In the genomic region with DNA sequence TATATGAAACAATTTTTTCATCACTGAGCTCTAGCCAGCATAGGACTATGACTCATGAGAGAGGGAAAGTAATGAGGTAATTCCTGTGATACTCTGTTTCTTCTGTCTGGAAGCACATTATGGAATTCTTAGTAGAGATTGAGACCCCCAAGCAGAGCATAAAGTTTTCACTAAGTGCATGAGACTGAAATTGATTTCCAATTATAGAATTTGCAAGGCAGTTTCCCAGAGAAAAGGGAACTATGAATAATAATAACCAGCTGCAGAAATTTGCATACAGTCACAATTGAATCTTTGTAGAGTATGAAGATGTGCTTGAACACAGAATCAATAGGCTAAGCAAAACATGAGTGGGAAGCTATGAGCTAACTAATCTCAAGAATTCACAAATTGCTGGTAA, we compare ENCODE assay signal across 27 cellular contexts.
A peak's percentile ranks its signal among the peaks of the same experiment; 100 is the strongest.
DNase-seq lines count a peak whose midpoint lies in the region; TF ChIP-seq lines count a peak whose summit lies in the region.
"Had no signal": no experiment of that assay in that cellular context is flagged by ENCODE, and none has a peak within 500 bp of the region (broad histone marks: within the 10 kb centered on the region; RNA-seq: fewer than 3 reads in every experiment).

No MANE protein-coding gene starts in this region.

- CTCF ChIA-PET in RWPE1 (lab: Yijun Ruan, JAX): no interaction called here

- no peaks in the 10 kb centered on the region for H3K36me3 ChIP-seq in ovary
- H3K36me3 ChIP-seq: BLaER1 treated with 17β-estradiol and CSF1 and Interleukin-3, amounts not matched to agents 10 nM and 100 nM; esophagus muscularis mucosa; prostate gland; sigmoid colon; stomach; transverse colon had no signal

- H3K27me3 ChIP-seq in ovary: no peaks in the 10 kb centered on the region
- H3K27me3 ChIP-seq: BLaER1 treated with 17β-estradiol and CSF1 and Interleukin-3, amounts not matched to agents 10 nM and 100 nM; esophagus muscularis mucosa; sigmoid colon; stomach; transverse colon had no signal

- H3K27ac ChIP-seq in RWPE1 (no peak overlapping the region), temporal lobe (ENCODE audit: low read depth, low read length) (peak overlapping the region; percentile 50), ovary (no peak overlapping the region)
- H3K27ac ChIP-seq: BLaER1 treated with 17β-estradiol and CSF1 and Interleukin-3, amounts not matched to agents 10 nM and 100 nM; esophagus muscularis mucosa; GM23248; prostate gland; sigmoid colon; SK-N-MC; stomach; transverse colon had no signal

- intact Hi-C loops in ovary (cut with DNase I): no loop called here

- no peak for TF ChIP-seq CTCF in RWPE1 (conservative IDR thresholded peaks at IDR 0.05; ENCODE audit: low read depth)
- TF ChIP-seq CTCF in ovary (IDR thresholded peaks at IDR 0.05): no peak

- no peaks in the 10 kb centered on the region for H3K9me3 ChIP-seq in ovary
- H3K9me3 ChIP-seq: BLaER1 treated with 17β-estradiol and CSF1 and Interleukin-3, amounts not matched to agents 10 nM and 100 nM; esophagus muscularis mucosa; prostate gland; sigmoid colon; transverse colon had no signal

- POLR2A ChIA-PET in RWPE1 (lab: Yijun Ruan, JAX; ENCODE audit: low non-redundant PET): no interaction called here

- H3K4me3 ChIP-seq in ovary: no peak overlapping the region
- H3K4me3 ChIP-seq: BLaER1 treated with 17β-estradiol and CSF1 and Interleukin-3, amounts not matched to agents 10 nM and 100 nM; esophagus muscularis mucosa; GM23248; K562; prostate gland; sigmoid colon; SK-N-MC; stomach; transverse colon had no signal

- H3K4me1 ChIP-seq in ovary (ENCODE audit: insufficient read depth): no peaks in the 10 kb centered on the region
- H3K4me1 ChIP-seq: BLaER1 treated with 17β-estradiol and CSF1 and Interleukin-3, amounts not matched to agents 10 nM and 100 nM; esophagus muscularis mucosa; prostate gland; sigmoid colon; stomach; transverse colon had no signal

- no peak for TF ChIP-seq POLR2A in ovary (IDR thresholded peaks at IDR 0.05)

- no peak for TF ChIP-seq EP300 in ovary (IDR thresholded peaks at IDR 0.05)

- DNase-seq in HPDE6-E6E7 (ENCODE audit: extremely low spot score) (peak; percentile 12), RWPE1 (ENCODE audit: low spot score) (peak; percentile 3), globus pallidus (ENCODE audit: low spot score) (peak; percentile 85), T1000 (lab: John Stamatoyannopoulos, UW) (no peak), ovary (no peak)
- no peak for DNase-seq in activated effector memory CD4-positive, alpha-beta T cell treated with Interleukin-2 at 50 U/mL for 16 hours
- DNase-seq: activated B cell treated with CpG ODN at 0.5 μM for 24 hours; activated CD4-positive, alpha-beta T cell treated with anti-CD3 and anti-CD28 coated beads, Interleukin-2, amount 50 U/mL, for 1 hour; activated T-cell treated with anti-CD3 and anti-CD28 coated beads, Interleukin-2, amount 50 U/mL, for 48 hours; central memory CD4-positive, alpha-beta T cell; cortex of kidney; DMS153; foreskin fibroblast; GM23248; naive B cell; NCI-H2029; sigmoid colon; stimulated activated CD4-positive, alpha-beta T cell treated with anti-CD3 and anti-CD28 coated beads, Interleukin-12 subunit alpha, Interleukin-12 subunit beta, amount 100 ng/mL, for 4 hours; stimulated activated CD4-positive, alpha-beta T cell treated with anti-CD3 and anti-CD28 coated beads, Interleukin-2, amount 100 ng/mL, for 48 hours; stomach; transverse colon had no signal

Comparison
In these comparisons a context has a peak if more than half of its experiments do, and no peak if none do; other contexts are left out.
1. DNase-seq: peak in HPDE6-E6E7 (single experiment), RWPE1 (single experiment) and globus pallidus (single experiment); none in T1000 (single experiment), ovary (0 of 5) and activated effector memory CD4-positive, alpha-beta T cell treated with Interleukin-2 at 50 U/mL for 16 hours (single experiment).